In the genomic region with DNA sequence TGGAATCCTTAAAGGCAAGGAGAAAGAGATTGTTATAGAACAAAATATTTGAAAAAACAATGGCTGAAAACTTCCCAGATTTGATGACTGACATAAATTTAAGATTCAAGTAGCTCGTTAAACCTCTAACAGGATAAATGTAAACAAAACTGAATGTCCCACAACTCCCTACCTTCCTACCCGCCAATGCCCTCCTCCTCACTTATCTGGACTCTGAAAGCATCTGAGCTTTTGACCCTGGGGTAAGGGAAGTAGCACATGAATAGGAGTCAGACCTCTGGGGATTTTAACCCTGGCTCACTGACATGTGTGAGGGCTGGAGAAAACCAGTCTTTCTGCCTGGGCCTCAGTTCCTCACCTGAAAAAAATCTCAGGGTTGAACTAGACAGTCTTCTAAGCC, we compare ENCODE assay signal across 35 cellular contexts. TPM values are rescaled to one million over a fixed set of nuclear protein-coding genes. Genes with fewer than 3 reads are reported as not detected.
"Had no signal": no experiment of that assay in that cellular context is flagged by ENCODE, and none has a peak within 500 bp of the region (broad histone marks: within the 10 kb centered on the region; RNA-seq: fewer than 3 reads in every experiment).

No MANE protein-coding gene starts in this region.

- DNase-seq: activated CD4-positive, alpha-beta memory T cell treated with anti-CD3 and anti-CD28 coated beads, Interleukin-2, amount 10 ng/mL, durations not matched to agents 7 days and 5 days; activated CD4-positive, alpha-beta T cell treated with anti-CD3 and anti-CD28 coated beads, Interleukin-2, amount 10 ng/mL, durations not matched to agents 7 days and 5 days; activated CD4-positive, CD25-positive, alpha-beta regulatory T cell treated with anti-CD3 and anti-CD28 coated beads, Interleukin-2, amount 50 U/mL, for 72 hours; activated CD8-positive, alpha-beta memory T cell treated with anti-CD3 and anti-CD28 coated beads, Interleukin-2, amount 50 U/mL, for 48 hours; activated gamma-delta T cell; activated naive CD4-positive, alpha-beta T cell treated with anti-CD3 and anti-CD28 coated beads, Interleukin-2, amount 10 ng/mL, durations not matched to agents 7 days and 5 days; activated naive CD8-positive, alpha-beta T cell treated with anti-CD3 and anti-CD28 coated beads, Interleukin-2, amount 10 ng/mL, durations not matched to agents 7 days and 5 days; activated T-cell treated with anti-CD3 and anti-CD28 coated beads, Interleukin-2, amount 50 U/mL, for 24 hours; cerebellar nuclear complex; colonic mucosa; dorsolateral prefrontal cortex; effector memory CD4-positive, alpha-beta T cell; hippocampal formation; left cardiac atrium; left ventricle myocardium superior; naive B cell; ovary; small intestine; stimulated activated CD4-positive, alpha-beta T cell treated with anti-CD3 and anti-CD28 coated beads, Interleukin-1b, Interleukin-23, amount 100 ng/mL, for 48 hours; stimulated activated naive B cell treated with anti-CD40 and anti-IgM and Interleukin-4, amounts not matched to agents 10 μg/mL and 1 μg/mL and 100 μg/mL, for 72 hours; T-helper 17 cell; T1000; WERI-Rb-1 had no signal

- H3K27ac Mint-ChIP-seq: activated CD4-positive, alpha-beta memory T cell treated with anti-CD3 and anti-CD28 coated beads, Interleukin-2, amount 10 ng/mL, durations not matched to agents 7 days and 5 days; activated CD4-positive, alpha-beta T cell treated with anti-CD3 and anti-CD28 coated beads, Interleukin-2, amount 10 ng/mL, durations not matched to agents 7 days and 5 days; activated naive CD4-positive, alpha-beta T cell treated with anti-CD3 and anti-CD28 coated beads, Interleukin-2, amount 10 ng/mL, durations not matched to agents 7 days and 5 days; activated naive CD8-positive, alpha-beta T cell treated with anti-CD3 and anti-CD28 coated beads, Interleukin-2, amount 10 ng/mL, durations not matched to agents 7 days and 5 days; activated T-cell treated with anti-CD3 and anti-CD28 coated beads, Interleukin-2, amount 50 U/mL, for 24 hours; mesothelial cell of epicardium; naive B cell; progenitor cell of endocrine pancreas; stimulated activated naive B cell treated with anti-CD40 and anti-IgM and Interleukin-4, amounts not matched to agents 10 μg/mL and 1 μg/mL and 100 μg/mL, for 72 hours; T-helper 17 cell had no signal

- ATAC-seq: gastroesophageal sphincter; left cardiac atrium; sciatic nerve; stimulated activated naive B cell treated with anti-CD40 and anti-IgM and Interleukin-4, amounts not matched to agents 10 μg/mL and 1 μg/mL and 100 μg/mL, for 72 hours; T-helper 17 cell had no signal

- H3K4me3 ChIP-seq: ascending aorta, cardiac muscle cell, colonic mucosa, dorsolateral prefrontal cortex, gastroesophageal sphincter, ovary, suprapubic skin, tibial artery had no signal

- H3K4me1 Mint-ChIP-seq: activated CD4-positive, alpha-beta memory T cell treated with anti-CD3 and anti-CD28 coated beads, Interleukin-2, amount 10 ng/mL, durations not matched to agents 7 days and 5 days; activated CD4-positive, alpha-beta T cell treated with anti-CD3 and anti-CD28 coated beads, Interleukin-2, amount 10 ng/mL, durations not matched to agents 7 days and 5 days; activated naive CD4-positive, alpha-beta T cell treated with anti-CD3 and anti-CD28 coated beads, Interleukin-2, amount 10 ng/mL, durations not matched to agents 7 days and 5 days; activated naive CD8-positive, alpha-beta T cell treated with anti-CD3 and anti-CD28 coated beads, Interleukin-2, amount 10 ng/mL, durations not matched to agents 7 days and 5 days; naive B cell had no signal

- H3K36me3 Mint-ChIP-seq: activated naive CD4-positive, alpha-beta T cell treated with anti-CD3 and anti-CD28 coated beads, Interleukin-2, amount 10 ng/mL, durations not matched to agents 7 days and 5 days; activated naive CD8-positive, alpha-beta T cell treated with anti-CD3 and anti-CD28 coated beads, Interleukin-2, amount 10 ng/mL, durations not matched to agents 7 days and 5 days; brain; mesothelial cell of epicardium; naive B cell; stimulated activated naive B cell treated with anti-CD40 and anti-IgM and Interleukin-4, amounts not matched to agents 10 μg/mL and 1 μg/mL and 100 μg/mL, for 72 hours had no signal

- H3K9me3 Mint-ChIP-seq: activated CD4-positive, alpha-beta memory T cell treated with anti-CD3 and anti-CD28 coated beads, Interleukin-2, amount 10 ng/mL, durations not matched to agents 7 days and 5 days; activated CD4-positive, alpha-beta T cell treated with anti-CD3 and anti-CD28 coated beads, Interleukin-2, amount 10 ng/mL, durations not matched to agents 7 days and 5 days; activated naive CD4-positive, alpha-beta T cell treated with anti-CD3 and anti-CD28 coated beads, Interleukin-2, amount 10 ng/mL, durations not matched to agents 7 days and 5 days; activated naive CD8-positive, alpha-beta T cell treated with anti-CD3 and anti-CD28 coated beads, Interleukin-2, amount 10 ng/mL, durations not matched to agents 7 days and 5 days; activated T-cell treated with anti-CD3 and anti-CD28 coated beads, Interleukin-2, amount 50 U/mL, for 24 hours; brain; mesothelial cell of epicardium; naive B cell; stimulated activated naive B cell treated with anti-CD40 and anti-IgM and Interleukin-4, amounts not matched to agents 10 μg/mL and 1 μg/mL and 100 μg/mL, for 72 hours had no signal

- H3K4me3 Mint-ChIP-seq: activated CD4-positive, alpha-beta memory T cell treated with anti-CD3 and anti-CD28 coated beads, Interleukin-2, amount 10 ng/mL, durations not matched to agents 7 days and 5 days; activated CD4-positive, alpha-beta T cell treated with anti-CD3 and anti-CD28 coated beads, Interleukin-2, amount 10 ng/mL, durations not matched to agents 7 days and 5 days; activated naive CD4-positive, alpha-beta T cell treated with anti-CD3 and anti-CD28 coated beads, Interleukin-2, amount 10 ng/mL, durations not matched to agents 7 days and 5 days; activated naive CD8-positive, alpha-beta T cell treated with anti-CD3 and anti-CD28 coated beads, Interleukin-2, amount 10 ng/mL, durations not matched to agents 7 days and 5 days; activated T-cell treated with anti-CD3 and anti-CD28 coated beads, Interleukin-2, amount 50 U/mL, for 24 hours; brain; mesothelial cell of epicardium; naive B cell; stimulated activated naive B cell treated with anti-CD40 and anti-IgM and Interleukin-4, amounts not matched to agents 10 μg/mL and 1 μg/mL and 100 μg/mL, for 72 hours; T-helper 17 cell had no signal

RNA-seq across cellular contexts. Expression of gene CYP19A1, which starts 26.9 kb away (rescaled TPM):
- total RNA-seq: activated CD4-positive, alpha-beta memory T cell treated with anti-CD3 and anti-CD28 coated beads, Interleukin-2, amount 10 ng/mL, durations not matched to agents 7 days and 5 days; activated CD4-positive, alpha-beta T cell treated with anti-CD3 and anti-CD28 coated beads, Interleukin-2, amount 10 ng/mL, durations not matched to agents 7 days and 5 days; activated naive CD8-positive, alpha-beta T cell treated with anti-CD3 and anti-CD28 coated beads, Interleukin-2, amount 10 ng/mL, durations not matched to agents 7 days and 5 days; colonic mucosa; epithelial cell of proximal tubule; lung microvascular endothelial cell; mesothelial cell of epicardium; progenitor cell of endocrine pancreas; renal cortical epithelial cell had no signal

RNA-seq across cellular contexts. Expression of gene GLDN, which starts 29.9 kb away (rescaled TPM):
- total RNA-seq: activated CD4-positive, alpha-beta memory T cell treated with anti-CD3 and anti-CD28 coated beads, Interleukin-2, amount 10 ng/mL, durations not matched to agents 7 days and 5 days; activated CD4-positive, alpha-beta T cell treated with anti-CD3 and anti-CD28 coated beads, Interleukin-2, amount 10 ng/mL, durations not matched to agents 7 days and 5 days; activated naive CD8-positive, alpha-beta T cell treated with anti-CD3 and anti-CD28 coated beads, Interleukin-2, amount 10 ng/mL, durations not matched to agents 7 days and 5 days; epithelial cell of proximal tubule; lung microvascular endothelial cell; renal cortical epithelial cell had no signal
